ENCODE assay signal across 1 cellular context in the genomic region with DNA sequence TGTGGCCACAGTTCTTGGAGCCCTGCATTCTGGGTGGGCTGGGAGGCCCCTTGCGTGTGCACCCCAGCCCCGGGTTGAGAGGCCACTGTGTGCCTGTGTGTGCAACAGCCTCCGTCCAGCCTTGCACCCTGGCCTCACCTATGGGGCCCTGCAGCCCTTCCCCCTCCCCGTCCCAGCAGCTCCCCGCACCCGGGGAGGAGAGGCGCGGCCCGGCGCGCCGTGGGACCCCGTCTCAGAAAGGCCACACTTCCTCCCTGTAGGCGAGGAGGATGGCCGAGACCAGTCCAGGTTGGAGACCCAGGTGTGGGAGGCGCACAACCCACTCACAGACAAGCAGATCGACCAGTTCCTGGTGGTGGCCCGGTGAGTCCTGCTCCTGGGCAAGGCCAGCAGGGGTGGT.
TF ChIP-seq lines count a peak whose summit lies in the region.

No MANE protein-coding gene starts in this region.

TF ChIP-seq in HepG2, 621 proteins besides CTCF, POLR2A, EP300 and RAD21:
- TF ChIP-seq, protein P1, sequence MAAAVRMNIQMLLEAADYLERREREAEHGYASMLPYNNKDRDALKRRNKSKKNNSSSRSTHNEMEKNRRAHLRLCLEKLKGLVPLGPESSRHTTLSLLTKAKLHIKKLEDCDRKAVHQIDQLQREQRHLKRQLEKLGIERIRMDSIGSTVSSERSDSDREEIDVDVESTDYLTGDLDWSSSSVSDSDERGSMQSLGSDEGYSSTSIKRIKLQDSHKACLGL (CRISPR knock-in tag; IDR thresholded peaks at IDR 0.05) = no peak
- TF ChIP-seq RBM22 (optimal IDR thresholded peaks at IDR 0.05; ENCODE audit: low read length) = peak; percentile 71
- TF ChIP-seq AGO2 (optimal IDR thresholded peaks at IDR 0.05; ENCODE audit: low read depth, low read length) = peak; percentile 67
- peak; percentile 21; the same call in 1 of the 2 replicates for TF ChIP-seq RBFOX2 (IDR thresholded peaks at IDR 0.05; ENCODE audit: low read depth, low read length)
